Comparison of ENCODE assay signal across 8 cellular contexts in genomic region chr3:122383915-122384697, GRCh38. TPM values are rescaled to one million over a fixed set of nuclear protein-coding genes. Genes with fewer than 3 reads are reported as not detected.
A peak's percentile ranks its signal among the peaks of the same experiment; 100 is the strongest.
DNase-seq lines count a peak whose midpoint lies in the region; ATAC-seq, FAIRE-seq and TF ChIP-seq lines count a peak whose summit lies in the region.

Gene FAM162A, plus strand, starts transcription at chr3:122384182. Its CDS starts 84 bp downstream, at chr3:122384266.

- no peaks in the 10 kb centered on the region for H3K27me3 Mint-ChIP-seq in T-cell

- CTCF ChIA-PET in T-cell (lab: Charles Lee), result interaction anchor here (0.6 to 4.6 kb wide), 24 partner anchors 8 to 951 kb away, joined by 3 to 59 read pairs (median 5); partner anchors contain the start of genes HCLS1 (in 1 of the 2), HSPBAP1 (in 1 of the 2), KPNA1 (in 1 of the 2) and POLQ (in 1 of the 2)

- intact Hi-C loops in adrenal gland (cut with DNase I), result loop anchor here in 1 of 2 donors (10.0 kb wide), 1 partner anchor 301 kb away; the partner anchor contains the start of gene PARP14
- intact Hi-C loops in heart right ventricle (cut with DNase I), result loop anchor here in 1 of 10 donors (5.0 kb wide), 1 partner anchor 837 kb away; the partner anchor contains the start of gene POLQ
- intact Hi-C loops in prostate gland (cut with DNase I), result no loop called here

- WGBS in adrenal gland, 4 donors, result 1% methylated on average over 10 to 51 of the region's 51 CpGs
- 0% methylated on average over 51 of the region's 51 CpGs for WGBS in heart right ventricle, 2 donors
- under 1% methylated on average over 37 of the region's 51 CpGs for WGBS in prostate gland
- under 1% methylated on average over 51 of the region's 51 CpGs for WGBS in urinary bladder

- POLR2A ChIA-PET in T-cell (lab: Charles Lee), result interaction anchor here (0.6 to 2.5 kb wide), 13 partner anchors 9 to 818 kb away, joined by 3 to 14 read pairs (median 5); partner anchors contain the start of genes WDR5B (in 2 of the 2), EAF2 (in 1 of the 2), HCLS1 (in 1 of the 2) and IQCB1 (in 1 of the 2)

- peak within 1 kb of the TSS; percentile 93 to 95 for H3K27ac Mint-ChIP-seq in T-cell

- peak within 1 kb of the TSS; percentile 91 to 92 (median 92) for H3K4me3 Mint-ChIP-seq in T-cell

- H3K4me3 ChIP-seq in adrenal gland (peak within 1 kb of the TSS; percentile 54 to 79 (median 65)), heart right ventricle (peak within 1 kb of the TSS; percentile 57 to 88 (median 74)), prostate gland (peak within 1 kb of the TSS; percentile 64 to 69), urinary bladder (ENCODE audit: low read depth, low read length) (peak within 1 kb of the TSS; percentile 68)

- H3K27ac ChIP-seq in adrenal gland (peak within 1 kb of the TSS; percentile 35 to 96 (median 85)), heart right ventricle (peak within 1 kb of the TSS; percentile 69 to 94 (median 90)), prostate gland (peak within 1 kb of the TSS; percentile 84 to 89), urinary bladder (ENCODE audit: low read depth) (peak within 1 kb of the TSS; percentile 83)

- H3K4me1 ChIP-seq in adrenal gland (replicated peaks in 1 of 2) (peaks cover 7 to 31% of the 10 kb centered on the region in 2 donors), heart right ventricle (peaks cover 0 to 39% (median 23%) of the 10 kb centered on the region in 9 donors), prostate gland (replicated peaks) (peaks cover 5% of the 10 kb centered on the region), urinary bladder (ENCODE audit: insufficient read depth) (peaks cover 2% of the 10 kb centered on the region)

- H3K9me3 Mint-ChIP-seq in T-cell, result no peaks in the 10 kb centered on the region

- H3K9me3 ChIP-seq in adrenal gland (replicated peaks in 1 of 3) (no peaks in the 10 kb centered on the region), heart right ventricle (no peaks in the 10 kb centered on the region), prostate gland (no peaks in the 10 kb centered on the region)

- FAIRE-seq in GM12892 (lab: Jason Lieb, UNC), result peak; percentile 98

- H3K4me1 Mint-ChIP-seq in T-cell, result peaks cover 45 to 55% (median 53%) of the 10 kb centered on the region in 3 donors

- peaks cover 11% of the 10 kb centered on the region for H3K36me3 Mint-ChIP-seq in T-cell

- H3K36me3 ChIP-seq in adrenal gland (replicated peaks in 1 of 2) (no peaks in the 10 kb centered on the region), heart right ventricle (peaks cover 0 to 26% (median 0%) of the 10 kb centered on the region in 9 donors), prostate gland (no peaks in the 10 kb centered on the region), urinary bladder (ENCODE audit: insufficient read depth) (no peaks in the 10 kb centered on the region)

- ATAC-seq in HG02852 (IDR thresholded peaks at IDR 0.05; ENCODE audit: unreplicated experiment) (peak; percentile 91), T-cell (replicated peaks in 1 of 4) (peak; percentile 95 to 98 (median 98)), heart right ventricle (peak; percentile 98 to 99 (median 98))

- TF ChIP-seq POLR2A in GM12892 (IDR thresholded peaks at IDR 0.05; ENCODE audit: low read depth, low read length) (peak; percentile 88), adrenal gland (IDR thresholded peaks at IDR 0.05) (peak; percentile 88 to 97), prostate gland (IDR thresholded peaks at IDR 0.05) (peak; percentile 99)

- peak; percentile 79 for DNase-seq in GM12892 (ENCODE audit: insufficient read length)
- DNase-seq in NCI-H1436 treated with DMSO at 0.1 percent for 48 hours (lab: John Stamatoyannopoulos, UW), result peak; percentile 78
- peak; percentile 84 to 96 (median 91) for DNase-seq in T-cell
- peak; percentile 93 to 97 (median 95) for DNase-seq in adrenal gland
- peak; percentile 93 to 95 for DNase-seq in heart right ventricle
- peak; percentile 96 for DNase-seq in prostate gland (ENCODE audit: low spot score)

- no peaks in the 10 kb centered on the region for H3K27me3 ChIP-seq in adrenal gland
- no peaks in the 10 kb centered on the region for H3K27me3 ChIP-seq in heart right ventricle
- H3K27me3 ChIP-seq in prostate gland (replicated peaks; ENCODE audit: insufficient read depth), result no peaks in the 10 kb centered on the region

- peak in 5 of 6 experiments; percentile 34 to 52 (median 47) for TF ChIP-seq CTCF in adrenal gland (IDR thresholded peaks at IDR 0.05)
- TF ChIP-seq CTCF in heart right ventricle (IDR thresholded peaks at IDR 0.05), result peak in 8 of 9 donors; percentile 46 to 84 (median 60)
- TF ChIP-seq CTCF in prostate gland (IDR thresholded peaks at IDR 0.05), result peak; percentile 41 to 75 (median 67)

RNA-seq across cellular contexts. Expression of gene FAM162A, which starts in this region (rescaled TPM):
- 202 TPM for polyA plus RNA-seq in GM12892 (2012; ENCODE audit: missing spikeins)
- total RNA-seq in T-cell (10 to 100 TPM; 26.6 to 29.6 (median 28.1) TPM), adrenal gland (100 to 1,000 TPM in 1 of 8 donors, 10 to 100 TPM in 7; 36.2 to 158 (median 67.7) TPM), heart right ventricle (100 to 1,000 TPM; 111 to 162 (median 131) TPM), prostate gland (10 to 100 TPM; 12.9 to 87.9 TPM), urinary bladder (24.2 TPM)
- polyA plus RNA-seq in adrenal gland (100 to 1,000 TPM in 2 of 3 donors, 10 to 100 TPM in 1; 96.0 to 287 (median 269) TPM), heart right ventricle (100 to 1,000 TPM; 176 to 219 TPM), urinary bladder (85.1 TPM)

Comparison
In these comparisons a context has a peak if more than half of its experiments do, and no peak if none do; other contexts are left out.
1. Peak in every context shown above with its lines: DNase-seq, ATAC-seq, H3K4me3 ChIP-seq and H3K27ac ChIP-seq.